ENCODE assay signal across 8 cellular contexts in the genomic region with DNA sequence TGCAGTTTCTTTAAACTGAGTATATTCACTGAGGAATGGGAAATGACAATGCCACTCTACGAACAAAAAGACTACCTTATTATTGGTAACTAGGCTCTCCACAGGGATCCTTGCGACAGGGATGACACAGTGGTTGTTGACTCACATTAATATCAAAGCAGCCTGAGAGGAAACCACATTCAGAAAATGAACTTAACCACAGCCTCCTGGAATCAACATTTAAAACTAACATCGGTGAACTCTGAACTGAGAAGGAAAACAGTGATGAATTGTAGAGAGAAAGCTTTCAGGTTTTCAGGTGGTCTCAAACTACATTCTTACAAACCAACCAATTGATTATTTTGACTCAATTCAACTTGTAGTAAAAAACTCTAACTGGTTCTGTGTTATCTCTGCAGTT.
DNase-seq lines count a peak whose midpoint lies in the region; ATAC-seq and TF ChIP-seq lines count a peak whose summit lies in the region.

No MANE protein-coding gene starts in this region.

- 76 to 94% methylated on average over 3 of the region's 3 CpGs for WGBS in aorta, 2 donors

- no peaks in the 10 kb centered on the region for H3K36me3 Mint-ChIP-seq in WTC11

- no peaks in the 10 kb centered on the region for H3K36me3 ChIP-seq in aorta (ENCODE audit: control insufficient read depth in 1 of 2, insufficient read depth in 2 of 2, low read length in 1 of 2)

- intact Hi-C loops in aorta (cut with DNase I): no loop called here
- intact Hi-C loops in posterior cingulate gyrus (cut with DNase I): no loop called here

- H3K4me3 ChIP-seq in fibroblast of the aortic adventitia (ENCODE audit: low read depth, low read length) (no peak overlapping the region), aorta (ENCODE audit: low read length in 2 of 2) (no peak overlapping the region)

- DNase-seq in GM04504 (ENCODE audit: low read depth) (peak; percentile 35), WTC11 (ENCODE audit: low spot score) (no peak), fibroblast of the aortic adventitia (ENCODE audit: low read depth) (peak; percentile 21), aorta (no peak), substantia nigra (lab: John Stamatoyannopoulos, UW) (no peak), posterior cingulate gyrus (no peak), medulla oblongata (ENCODE audit: extremely low spot score) (no peak)

- POLR2A ChIA-PET in WTC11 (lab: Charles Lee): no interaction called here

- H3K27me3 ChIP-seq in aorta (ENCODE audit: control insufficient read depth in 1 of 2, insufficient read depth in 2 of 2, low read length in 1 of 2): no peaks in the 10 kb centered on the region

- H3K9me3 ChIP-seq in aorta (ENCODE audit: control insufficient read depth, low read length): no peaks in the 10 kb centered on the region

- H3K4me3 Mint-ChIP-seq in WTC11: no peak overlapping the region

- no peaks in the 10 kb centered on the region for H3K27me3 Mint-ChIP-seq in WTC11 (ENCODE audit: low read depth)

- H3K4me1 Mint-ChIP-seq in WTC11: peaks cover 45% of the 10 kb centered on the region

- no peaks in the 10 kb centered on the region for H3K4me1 ChIP-seq in aorta (ENCODE audit: control insufficient read depth in 1 of 2, insufficient read depth in 2 of 2, low read length in 2 of 2)

- no peak overlapping the region for H3K27ac ChIP-seq in aorta (ENCODE audit: low read depth in 1 of 2, low read length in 2 of 2)
- H3K27ac ChIP-seq in substantia nigra (ENCODE audit: low read depth, low read length, poor library complexity, severe bottlenecking): no peak overlapping the region

- no peaks in the 10 kb centered on the region for H3K9me3 Mint-ChIP-seq in WTC11

- ATAC-seq in HG02943 (IDR thresholded peaks at IDR 0.05; ENCODE audit: low read depth, unreplicated experiment) (peak; percentile 45), WTC11 (peak; percentile 17), aorta (ENCODE audit: low FRiP score) (no peak)

- peak overlapping the region; percentile 22; the same call in 1 of the 2 replicates for H3K27ac Mint-ChIP-seq in WTC11

- TF ChIP-seq CTCF in WTC11 (IDR thresholded peaks at IDR 0.05) (no peak), fibroblast of the aortic adventitia (IDR thresholded peaks at IDR 0.05; ENCODE audit: insufficient read depth, low read length) (no peak)

- CTCF ChIA-PET in WTC11 (lab: Charles Lee): interaction anchor here (1.1 to 1.8 kb wide), 3 partner anchors 178 to 329 kb away, joined by 5 to 8 read pairs (median 5); a partner anchor contains a TSS

TF ChIP-seq in WTC11, 78 proteins besides CTCF, POLR2A, EP300 and RAD21:
- TF ChIP-seq, protein P1, sequence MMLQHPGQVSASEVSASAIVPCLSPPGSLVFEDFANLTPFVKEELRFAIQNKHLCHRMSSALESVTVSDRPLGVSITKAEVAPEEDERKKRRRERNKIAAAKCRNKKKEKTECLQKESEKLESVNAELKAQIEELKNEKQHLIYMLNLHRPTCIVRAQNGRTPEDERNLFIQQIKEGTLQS (CRISPR knock-in tag; conservative IDR thresholded peaks at IDR 0.05): no peak
- TF ChIP-seq NR1H2 (CRISPR knock-in tag; IDR thresholded peaks at IDR 0.05) (no peak), ETV6 (CRISPR knock-in tag; IDR thresholded peaks at IDR 0.05) (no peak), RELA (CRISPR knock-in tag; IDR thresholded peaks at IDR 0.05; ENCODE audit: borderline replicate concordance) (no peak), ELF4 (CRISPR knock-in tag; IDR thresholded peaks at IDR 0.05; ENCODE audit: low read depth) (no peak), HMGA2 (CRISPR knock-in tag; IDR thresholded peaks at IDR 0.05) (no peak), MYBL2 (CRISPR knock-in tag; IDR thresholded peaks at IDR 0.05) (no peak)
- TF ChIP-seq, protein P2, sequence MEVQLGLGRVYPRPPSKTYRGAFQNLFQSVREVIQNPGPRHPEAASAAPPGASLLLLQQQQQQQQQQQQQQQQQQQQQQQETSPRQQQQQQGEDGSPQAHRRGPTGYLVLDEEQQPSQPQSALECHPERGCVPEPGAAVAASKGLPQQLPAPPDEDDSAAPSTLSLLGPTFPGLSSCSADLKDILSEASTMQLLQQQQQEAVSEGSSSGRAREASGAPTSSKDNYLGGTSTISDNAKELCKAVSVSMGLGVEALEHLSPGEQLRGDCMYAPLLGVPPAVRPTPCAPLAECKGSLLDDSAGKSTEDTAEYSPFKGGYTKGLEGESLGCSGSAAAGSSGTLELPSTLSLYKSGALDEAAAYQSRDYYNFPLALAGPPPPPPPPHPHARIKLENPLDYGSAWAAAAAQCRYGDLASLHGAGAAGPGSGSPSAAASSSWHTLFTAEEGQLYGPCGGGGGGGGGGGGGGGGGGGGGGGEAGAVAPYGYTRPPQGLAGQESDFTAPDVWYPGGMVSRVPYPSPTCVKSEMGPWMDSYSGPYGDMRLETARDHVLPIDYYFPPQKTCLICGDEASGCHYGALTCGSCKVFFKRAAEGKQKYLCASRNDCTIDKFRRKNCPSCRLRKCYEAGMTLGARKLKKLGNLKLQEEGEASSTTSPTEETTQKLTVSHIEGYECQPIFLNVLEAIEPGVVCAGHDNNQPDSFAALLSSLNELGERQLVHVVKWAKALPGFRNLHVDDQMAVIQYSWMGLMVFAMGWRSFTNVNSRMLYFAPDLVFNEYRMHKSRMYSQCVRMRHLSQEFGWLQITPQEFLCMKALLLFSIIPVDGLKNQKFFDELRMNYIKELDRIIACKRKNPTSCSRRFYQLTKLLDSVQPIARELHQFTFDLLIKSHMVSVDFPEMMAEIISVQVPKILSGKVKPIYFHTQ (CRISPR knock-in tag; IDR thresholded peaks at IDR 0.05): no peak
- TF ChIP-seq, protein P3, sequence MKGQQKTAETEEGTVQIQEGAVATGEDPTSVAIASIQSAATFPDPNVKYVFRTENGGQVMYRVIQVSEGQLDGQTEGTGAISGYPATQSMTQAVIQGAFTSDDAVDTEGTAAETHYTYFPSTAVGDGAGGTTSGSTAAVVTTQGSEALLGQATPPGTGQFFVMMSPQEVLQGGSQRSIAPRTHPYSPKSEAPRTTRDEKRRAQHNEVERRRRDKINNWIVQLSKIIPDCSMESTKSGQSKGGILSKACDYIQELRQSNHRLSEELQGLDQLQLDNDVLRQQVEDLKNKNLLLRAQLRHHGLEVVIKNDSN (CRISPR knock-in tag; IDR thresholded peaks at IDR 0.05): no peak
- TF ChIP-seq, protein P4, sequence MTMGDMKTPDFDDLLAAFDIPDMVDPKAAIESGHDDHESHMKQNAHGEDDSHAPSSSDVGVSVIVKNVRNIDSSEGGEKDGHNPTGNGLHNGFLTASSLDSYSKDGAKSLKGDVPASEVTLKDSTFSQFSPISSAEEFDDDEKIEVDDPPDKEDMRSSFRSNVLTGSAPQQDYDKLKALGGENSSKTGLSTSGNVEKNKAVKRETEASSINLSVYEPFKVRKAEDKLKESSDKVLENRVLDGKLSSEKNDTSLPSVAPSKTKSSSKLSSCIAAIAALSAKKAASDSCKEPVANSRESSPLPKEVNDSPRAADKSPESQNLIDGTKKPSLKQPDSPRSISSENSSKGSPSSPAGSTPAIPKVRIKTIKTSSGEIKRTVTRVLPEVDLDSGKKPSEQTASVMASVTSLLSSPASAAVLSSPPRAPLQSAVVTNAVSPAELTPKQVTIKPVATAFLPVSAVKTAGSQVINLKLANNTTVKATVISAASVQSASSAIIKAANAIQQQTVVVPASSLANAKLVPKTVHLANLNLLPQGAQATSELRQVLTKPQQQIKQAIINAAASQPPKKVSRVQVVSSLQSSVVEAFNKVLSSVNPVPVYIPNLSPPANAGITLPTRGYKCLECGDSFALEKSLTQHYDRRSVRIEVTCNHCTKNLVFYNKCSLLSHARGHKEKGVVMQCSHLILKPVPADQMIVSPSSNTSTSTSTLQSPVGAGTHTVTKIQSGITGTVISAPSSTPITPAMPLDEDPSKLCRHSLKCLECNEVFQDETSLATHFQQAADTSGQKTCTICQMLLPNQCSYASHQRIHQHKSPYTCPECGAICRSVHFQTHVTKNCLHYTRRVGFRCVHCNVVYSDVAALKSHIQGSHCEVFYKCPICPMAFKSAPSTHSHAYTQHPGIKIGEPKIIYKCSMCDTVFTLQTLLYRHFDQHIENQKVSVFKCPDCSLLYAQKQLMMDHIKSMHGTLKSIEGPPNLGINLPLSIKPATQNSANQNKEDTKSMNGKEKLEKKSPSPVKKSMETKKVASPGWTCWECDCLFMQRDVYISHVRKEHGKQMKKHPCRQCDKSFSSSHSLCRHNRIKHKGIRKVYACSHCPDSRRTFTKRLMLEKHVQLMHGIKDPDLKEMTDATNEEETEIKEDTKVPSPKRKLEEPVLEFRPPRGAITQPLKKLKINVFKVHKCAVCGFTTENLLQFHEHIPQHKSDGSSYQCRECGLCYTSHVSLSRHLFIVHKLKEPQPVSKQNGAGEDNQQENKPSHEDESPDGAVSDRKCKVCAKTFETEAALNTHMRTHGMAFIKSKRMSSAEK (CRISPR knock-in tag; IDR thresholded peaks at IDR 0.05; ENCODE audit: borderline replicate concordance): no peak
- TF ChIP-seq, protein P5, sequence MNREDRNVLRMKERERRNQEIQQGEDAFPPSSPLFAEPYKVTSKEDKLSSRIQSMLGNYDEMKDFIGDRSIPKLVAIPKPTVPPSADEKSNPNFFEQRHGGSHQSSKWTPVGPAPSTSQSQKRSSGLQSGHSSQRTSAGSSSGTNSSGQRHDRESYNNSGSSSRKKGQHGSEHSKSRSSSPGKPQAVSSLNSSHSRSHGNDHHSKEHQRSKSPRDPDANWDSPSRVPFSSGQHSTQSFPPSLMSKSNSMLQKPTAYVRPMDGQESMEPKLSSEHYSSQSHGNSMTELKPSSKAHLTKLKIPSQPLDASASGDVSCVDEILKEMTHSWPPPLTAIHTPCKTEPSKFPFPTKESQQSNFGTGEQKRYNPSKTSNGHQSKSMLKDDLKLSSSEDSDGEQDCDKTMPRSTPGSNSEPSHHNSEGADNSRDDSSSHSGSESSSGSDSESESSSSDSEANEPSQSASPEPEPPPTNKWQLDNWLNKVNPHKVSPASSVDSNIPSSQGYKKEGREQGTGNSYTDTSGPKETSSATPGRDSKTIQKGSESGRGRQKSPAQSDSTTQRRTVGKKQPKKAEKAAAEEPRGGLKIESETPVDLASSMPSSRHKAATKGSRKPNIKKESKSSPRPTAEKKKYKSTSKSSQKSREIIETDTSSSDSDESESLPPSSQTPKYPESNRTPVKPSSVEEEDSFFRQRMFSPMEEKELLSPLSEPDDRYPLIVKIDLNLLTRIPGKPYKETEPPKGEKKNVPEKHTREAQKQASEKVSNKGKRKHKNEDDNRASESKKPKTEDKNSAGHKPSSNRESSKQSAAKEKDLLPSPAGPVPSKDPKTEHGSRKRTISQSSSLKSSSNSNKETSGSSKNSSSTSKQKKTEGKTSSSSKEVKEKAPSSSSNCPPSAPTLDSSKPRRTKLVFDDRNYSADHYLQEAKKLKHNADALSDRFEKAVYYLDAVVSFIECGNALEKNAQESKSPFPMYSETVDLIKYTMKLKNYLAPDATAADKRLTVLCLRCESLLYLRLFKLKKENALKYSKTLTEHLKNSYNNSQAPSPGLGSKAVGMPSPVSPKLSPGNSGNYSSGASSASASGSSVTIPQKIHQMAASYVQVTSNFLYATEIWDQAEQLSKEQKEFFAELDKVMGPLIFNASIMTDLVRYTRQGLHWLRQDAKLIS (CRISPR knock-in tag; IDR thresholded peaks at IDR 0.05; ENCODE audit: borderline replicate concordance): no peak
TF ChIP-seq in WTC11: peak in this region for 0.

Comparison
In these comparisons a context has a peak if more than half of its experiments do, and no peak if none do; other contexts are left out.
1. DNase-seq: peak in GM04504 (single experiment) and fibroblast of the aortic adventitia (single experiment); none in WTC11 (single experiment), aorta (0 of 2), substantia nigra (0 of 49), posterior cingulate gyrus (0 of 10) and medulla oblongata (single experiment).